1 cellular context compared by ENCODE assay signal in the genomic region with DNA sequence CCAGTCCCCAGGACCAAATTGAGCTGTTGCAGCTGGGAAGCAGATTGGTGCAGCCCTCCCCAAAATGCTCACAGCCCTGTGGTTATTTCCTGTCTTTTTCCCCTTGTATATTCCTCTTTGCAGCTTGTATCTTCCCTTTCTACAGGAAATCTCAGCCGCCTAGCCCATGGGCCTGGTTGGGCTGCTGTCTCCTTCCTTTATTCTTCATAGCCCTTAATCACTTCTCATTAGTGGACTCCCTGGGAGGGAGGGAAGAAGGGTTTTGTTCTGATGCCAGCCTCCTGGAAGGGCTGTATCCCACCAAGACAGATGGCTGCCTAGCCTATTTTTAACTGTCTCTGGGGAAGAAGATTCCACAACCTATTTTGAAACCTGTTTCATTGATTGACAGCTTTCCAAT. TPM values are rescaled to one million over a fixed set of nuclear protein-coding genes. Genes with fewer than 3 reads are reported as not detected.
"Had no signal": no experiment of that assay in that cellular context is flagged by ENCODE, and none has a peak within 500 bp of the region (broad histone marks: within the 10 kb centered on the region; RNA-seq: fewer than 3 reads in every experiment).

No MANE protein-coding gene starts in this region.

RNA-seq across cellular contexts. Expression of a gene that starts 32.5 kb away (rescaled TPM):
- total RNA-seq: Right ventricle myocardium superior had no signal
